In the genomic region with DNA sequence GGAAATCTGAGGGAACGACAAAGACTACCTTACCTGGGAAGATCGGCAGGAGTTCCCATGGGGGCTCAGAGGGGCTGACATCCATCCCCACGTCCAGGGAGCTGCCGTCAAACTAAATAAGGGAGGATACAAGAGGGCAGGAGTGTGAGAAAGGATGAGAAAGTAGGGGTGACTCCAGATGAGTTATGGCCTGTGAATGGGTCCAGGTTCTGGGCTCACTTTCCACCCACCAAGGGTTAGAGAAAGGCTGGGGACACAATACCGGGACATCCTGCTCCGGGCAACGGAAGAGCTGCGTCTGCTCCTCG, we compare ENCODE assay signal across 8 cellular contexts. TPM values are rescaled to one million over a fixed set of nuclear protein-coding genes. Genes with fewer than 3 reads are reported as not detected.
DNase-seq lines count a peak whose midpoint lies in the region; ATAC-seq and TF ChIP-seq lines count a peak whose summit lies in the region.

No MANE protein-coding gene starts in this region.

- H3K36me3 Mint-ChIP-seq in naive thymus-derived CD4-positive, alpha-beta T cell: peaks cover 4 to 24% (median 17%) of the 10 kb centered on the region in 5 donors

- peak overlapping the region; percentile 75 for H3K4me2 ChIP-seq in Karpas-422 (ENCODE audit: low read depth, low read length, poor library complexity, severe bottlenecking)

- TF ChIP-seq CTCF in AG04450 (IDR thresholded peaks at IDR 0.05; ENCODE audit: low read depth, low read length) (no peak), coronary artery (IDR thresholded peaks at IDR 0.05) (no peak)

- H3K4me1 ChIP-seq in Karpas-422 (ENCODE audit: low read length): peaks cover 30% of the 10 kb centered on the region
- H3K4me1 ChIP-seq in naive thymus-derived CD4-positive, alpha-beta T cell (ENCODE audit: control insufficient read depth in 2 of 2, insufficient read depth in 2 of 2, low read length in 2 of 2): peaks cover 33% of the 10 kb centered on the region in 2 donors

- peaks cover 3% of the 10 kb centered on the region; the same call in 1 of the 2 replicates for H3K9me3 ChIP-seq in AG04450 (ENCODE audit: control insufficient read depth, insufficient read depth, low read length)
- H3K9me3 ChIP-seq in Karpas-422 (ENCODE audit: low read length): no peaks in the 10 kb centered on the region
- no peaks in the 10 kb centered on the region for H3K9me3 ChIP-seq in naive thymus-derived CD4-positive, alpha-beta T cell (ENCODE audit: control insufficient read depth in 2 of 3, low read length in 3 of 3)

- ATAC-seq in naive thymus-derived CD4-positive, alpha-beta T cell: no peak
- no peak for ATAC-seq in HG03280 (IDR thresholded peaks at IDR 0.05; ENCODE audit: unreplicated experiment)

- H3K79me2 ChIP-seq in Karpas-422 (ENCODE audit: low read length): peaks cover 44% of the 10 kb centered on the region

- H2AFZ ChIP-seq in Karpas-422 (ENCODE audit: low read length): no peak overlapping the region

- peaks cover 38 to 66% (median 53%) of the 10 kb centered on the region in 7 donors for H3K4me1 Mint-ChIP-seq in naive thymus-derived CD4-positive, alpha-beta T cell

- intact Hi-C loops in naive thymus-derived CD4-positive, alpha-beta T cell (cut with micrococcal nuclease): loop anchor here (5.0 kb wide), 3 partner anchors 715 to 1265 kb away; a partner anchor contains a TSS

- H3K9me2 ChIP-seq in Karpas-422 (replicated peaks; ENCODE audit: insufficient read depth, low read length): no peaks in the 10 kb centered on the region

- H3K27ac ChIP-seq in AG04450 (ENCODE audit: low read depth, low read length): peak overlapping the region; percentile 92
- peak overlapping the region; percentile 82; the same call in 1 of the 2 replicates for H3K27ac ChIP-seq in Karpas-422 (ENCODE audit: low read length)
- H3K27ac ChIP-seq in coronary artery: peak overlapping the region; percentile 71 to 96
- peak overlapping the region; percentile 92 for H3K27ac ChIP-seq in naive thymus-derived CD4-positive, alpha-beta T cell (ENCODE audit: low read depth, low read length)

- DNase-seq in AG04450 (ENCODE audit: low read depth, low spot score) (no peak), Karpas-422 (no peak), coronary artery (ENCODE audit: low spot score) (no peak), NCI-H82 treated with DMSO at 0.1 percent for 48 hours (lab: John Stamatoyannopoulos, UW; ENCODE audit: unreplicated experiment) (no peak), cerebellar cortex (ENCODE audit: low spot score) (no peak), NCI-H82 (lab: John Stamatoyannopoulos, UW) (no peak)
- no peak for DNase-seq in naive thymus-derived CD4-positive, alpha-beta T cell

- peak overlapping the region; percentile 96 to 100 (median 98) for H3K4me3 Mint-ChIP-seq in naive thymus-derived CD4-positive, alpha-beta T cell

- peak overlapping the region; percentile 83 to 98 (median 97) for H3K27ac Mint-ChIP-seq in naive thymus-derived CD4-positive, alpha-beta T cell

- no peaks in the 10 kb centered on the region for H3K27me3 ChIP-seq in AG04450 (ENCODE audit: control insufficient read depth, insufficient read depth, low read length)
- H3K27me3 ChIP-seq in Karpas-422 (ENCODE audit: low read length): no peaks in the 10 kb centered on the region
- no peaks in the 10 kb centered on the region for H3K27me3 ChIP-seq in naive thymus-derived CD4-positive, alpha-beta T cell (ENCODE audit: control insufficient read depth in 2 of 2, insufficient read depth in 2 of 2, low read length in 2 of 2)

- CTCF ChIA-PET in AG04450 (lab: Charles Lee): interaction anchor here (0.6 to 4.6 kb wide), 5 partner anchors 9 to 80 kb away, joined by 3 to 44 read pairs (median 10); no protein-coding TSS in a partner anchor
- CTCF ChIA-PET in naive thymus-derived CD4-positive, alpha-beta T cell (lab: Charles Lee): interaction anchor here (0.6 to 1.2 kb wide), 4 partner anchors 67 to 1348 kb away, joined by 3 to 4 read pairs (median 4); no protein-coding TSS in a partner anchor

- H3K9ac ChIP-seq in Karpas-422 (ENCODE audit: low read length): peak overlapping the region; percentile 99

- H3K4me3 ChIP-seq in AG04450 (ENCODE audit: low read depth, low read length): peak overlapping the region; percentile 98
- peak overlapping the region; percentile 99 for H3K4me3 ChIP-seq in Karpas-422 (ENCODE audit: low read length)
- peak overlapping the region; percentile 98 for H3K4me3 ChIP-seq in coronary artery
- peak overlapping the region; percentile 96 for H3K4me3 ChIP-seq in naive thymus-derived CD4-positive, alpha-beta T cell (ENCODE audit: low read length)

- POLR2A ChIA-PET in AG04450 (lab: Yijun Ruan, JAX): interaction anchor here (0.6 to 2.8 kb wide), 6 partner anchors 8 to 69 kb away, joined by 3 to 13 read pairs (median 4); a partner anchor contains a TSS
- POLR2A ChIA-PET in naive thymus-derived CD4-positive, alpha-beta T cell (lab: Charles Lee): interaction anchor here (1.3 to 5.1 kb wide), 6 partner anchors 8 to 844 kb away, joined by 3 to 79 read pairs (median 15); a partner anchor contains a TSS

- peaks cover 0 to 2% (median 0%) of the 10 kb centered on the region in 11 donors for H3K9me3 Mint-ChIP-seq in naive thymus-derived CD4-positive, alpha-beta T cell

- no peaks in the 10 kb centered on the region; the same call in 1 of the 2 replicates for H3K36me3 ChIP-seq in Karpas-422 (ENCODE audit: insufficient read depth, low read length)
- H3K36me3 ChIP-seq in naive thymus-derived CD4-positive, alpha-beta T cell (ENCODE audit: control insufficient read depth in 2 of 3, insufficient read depth in 3 of 3, low read length in 3 of 3): peaks cover 7 to 40% (median 9%) of the 10 kb centered on the region in 3 experiments

- no peaks in the 10 kb centered on the region for H4K20me1 ChIP-seq in Karpas-422 (ENCODE audit: insufficient read depth, low read depth, low read length)

- peaks cover 0 to 3% (median 0%) of the 10 kb centered on the region in 5 donors for H3K27me3 Mint-ChIP-seq in naive thymus-derived CD4-positive, alpha-beta T cell

RNA-seq across cellular contexts. Expression of a gene that starts 0.7 kb away (rescaled TPM):
- 39.2 and 60.0 TPM in 2 replicates for polyA plus RNA-seq in AG04450 (2011; rRNA removed)
- polyA minus RNA-seq in AG04450 (2011; rRNA and poly(A)+ RNA removed): 43.7 and 58.2 TPM in 2 replicates
- total RNA-seq in Karpas-422 (2014; rRNA removed; shearing (Covaris generic); ENCODE audit: low replicate concordance): 51.3 and 62.5 TPM in 2 replicates
- 100 to 1,000 TPM; 115 to 168 (median 142) TPM for total RNA-seq in naive thymus-derived CD4-positive, alpha-beta T cell
- 10 to 100 TPM; 28.0 to 29.0 TPM for polyA plus RNA-seq in naive thymus-derived CD4-positive, alpha-beta T cell

RNA-seq across cellular contexts. Expression of a gene that starts 2.7 kb away (rescaled TPM):
- polyA plus RNA-seq in AG04450 (2011; rRNA removed): 3.1 and 3.8 TPM in 2 replicates
- polyA minus RNA-seq in AG04450 (2011; rRNA and poly(A)+ RNA removed): 3.0 and 3.6 TPM in 2 replicates
- total RNA-seq in Karpas-422 (2014; rRNA removed; shearing (Covaris generic); ENCODE audit: low replicate concordance): 7.0 and 12.4 TPM in 2 replicates
- 1 to 10 TPM in 4 of 5 experiments, under 1 TPM in 1; 0.82 to 5.1 (median 3.0) TPM for total RNA-seq in naive thymus-derived CD4-positive, alpha-beta T cell
- polyA plus RNA-seq in naive thymus-derived CD4-positive, alpha-beta T cell: 1 to 10 TPM; 1.3 to 4.1 TPM

RNA-seq across cellular contexts. Expression of a gene that starts 18.2 kb away (rescaled TPM):
- 0.25 and 0.35 TPM in 2 replicates for polyA plus RNA-seq in AG04450 (2011; rRNA removed)
- 0.14 and 1.7 TPM in 2 replicates for polyA minus RNA-seq in AG04450 (2011; rRNA and poly(A)+ RNA removed)
- total RNA-seq in Karpas-422 (2014; rRNA removed; shearing (Covaris generic); ENCODE audit: low replicate concordance): 0.22 and 2.1 TPM in 2 replicates
- total RNA-seq in naive thymus-derived CD4-positive, alpha-beta T cell: 10 to 100 TPM in 4 of 5 experiments, 1 to 10 TPM in 1; 8.8 to 17.2 (median 13.1) TPM
- polyA plus RNA-seq in naive thymus-derived CD4-positive, alpha-beta T cell: under 1 TPM in 1 of 2 donors, not detected in 1; 0.43 TPM

RNA-seq across cellular contexts. Expression of a gene that starts 24.4 kb away (rescaled TPM):
- 0.27 and 0.47 TPM in 2 replicates for polyA plus RNA-seq in AG04450 (2011; rRNA removed)
- 0.13 TPM in 1 of 2 replicates, not detected in the other for polyA minus RNA-seq in AG04450 (2011; rRNA and poly(A)+ RNA removed)
- total RNA-seq in Karpas-422 (2014; rRNA removed; shearing (Covaris generic); ENCODE audit: low replicate concordance): 0.29 and 0.75 TPM in 2 replicates
- total RNA-seq in naive thymus-derived CD4-positive, alpha-beta T cell: 1 to 10 TPM in 4 of 5 experiments, under 1 TPM in 1; 0.31 to 7.4 (median 3.4) TPM
- polyA plus RNA-seq in naive thymus-derived CD4-positive, alpha-beta T cell: 1 to 10 TPM; 2.2 to 6.2 TPM

RNA-seq across cellular contexts. Expression of a gene that starts 26.6 kb away (rescaled TPM):
- 12.6 and 14.1 TPM in 2 replicates for polyA plus RNA-seq in AG04450 (2011; rRNA removed)
- 9.4 and 10.3 TPM in 2 replicates for polyA minus RNA-seq in AG04450 (2011; rRNA and poly(A)+ RNA removed)
- 14.4 and 27.9 TPM in 2 replicates for total RNA-seq in Karpas-422 (2014; rRNA removed; shearing (Covaris generic); ENCODE audit: low replicate concordance)
- total RNA-seq in naive thymus-derived CD4-positive, alpha-beta T cell: 10 to 100 TPM; 11.8 to 21.9 (median 15.8) TPM
- polyA plus RNA-seq in naive thymus-derived CD4-positive, alpha-beta T cell: 10 to 100 TPM; 14.3 to 15.7 TPM
